Comparison of ENCODE assay signal across 22 cellular contexts in the genomic region with DNA sequence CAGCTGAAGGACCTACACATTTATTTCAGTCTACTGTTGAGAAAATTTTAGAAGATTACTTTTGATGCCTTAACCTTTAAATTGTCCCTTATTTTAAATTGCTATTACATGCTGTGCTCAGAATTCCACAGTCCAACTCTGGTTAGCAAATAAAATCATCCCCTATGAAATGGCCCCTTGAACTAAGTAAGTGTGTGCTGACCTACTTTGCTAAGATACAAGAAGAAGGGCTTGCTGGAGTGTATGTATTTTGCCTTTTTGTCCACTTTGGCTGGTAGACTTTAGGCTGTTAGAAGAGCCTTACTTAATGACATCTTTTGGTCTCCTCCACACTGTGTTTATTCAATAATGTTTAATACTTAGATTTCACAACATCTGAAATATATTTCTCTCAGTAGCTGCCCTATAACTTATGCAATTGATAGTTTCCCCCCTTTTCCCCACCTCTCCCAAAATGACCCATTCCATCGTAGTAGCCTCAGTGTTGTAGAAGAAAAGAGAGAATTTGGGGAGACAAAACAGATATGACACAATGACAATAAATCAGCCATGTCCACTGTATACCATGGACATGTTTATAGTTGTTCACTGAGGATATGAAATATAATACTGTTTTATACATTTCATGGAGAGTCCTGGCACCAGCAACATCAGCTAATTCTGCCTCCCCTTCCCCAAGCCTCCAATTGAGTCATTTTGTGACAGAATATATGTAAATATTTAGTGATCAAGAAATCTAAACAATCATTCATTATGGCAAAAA.
DNase-seq lines count a peak whose midpoint lies in the region; ATAC-seq and TF ChIP-seq lines count a peak whose summit lies in the region.
"Had no signal": no experiment of that assay in that cellular context is flagged by ENCODE, and none has a peak within 500 bp of the region (broad histone marks: within the 10 kb centered on the region; RNA-seq: fewer than 3 reads in every experiment).

No MANE protein-coding gene starts in this region.

- POLR2A ChIA-PET in activated CD4-positive, alpha-beta T cell treated with anti-CD3 and anti-CD28 coated beads, Interleukin-2, amount 10 ng/mL, durations not matched to agents 7 days and 5 days (lab: Charles Lee): no interaction called here
- POLR2A ChIA-PET in activated CD4-positive, alpha-beta T cell treated with anti-CD3 and anti-CD28 coated beads for 36 hours (lab: Charles Lee): interaction anchor here (0.7 kb wide), 1 partner anchor 37 kb away, joined by 3 read pairs; no protein-coding TSS in a partner anchor
- POLR2A ChIA-PET in activated B cell treated with CpG ODN at 0.5 μM for 24 hours (lab: Charles Lee) (interaction anchor here (1.6 kb wide), 1 partner anchor 9 kb away, joined by 5 read pairs; no protein-coding TSS in a partner anchor), WTC11 (lab: Charles Lee) (no interaction called here)

- H3K4me3 Mint-ChIP-seq in activated CD4-positive, alpha-beta T cell treated with anti-CD3 and anti-CD28 coated beads, Interleukin-2, amount 10 ng/mL, durations not matched to agents 7 days and 5 days: no peak overlapping the region
- H3K4me3 Mint-ChIP-seq in activated CD4-positive, alpha-beta T cell treated with anti-CD3 and anti-CD28 coated beads for 36 hours: no peak overlapping the region
- H3K4me3 Mint-ChIP-seq in activated B cell treated with CpG ODN at 0.5 μM for 24 hours (no peak overlapping the region), WTC11 (no peak overlapping the region)

- H3K27me3 Mint-ChIP-seq in activated CD4-positive, alpha-beta T cell treated with anti-CD3 and anti-CD28 coated beads, Interleukin-2, amount 10 ng/mL, durations not matched to agents 7 days and 5 days: no peaks in the 10 kb centered on the region
- no peaks in the 10 kb centered on the region for H3K27me3 Mint-ChIP-seq in activated CD4-positive, alpha-beta T cell treated with anti-CD3 and anti-CD28 coated beads for 36 hours
- H3K27me3 Mint-ChIP-seq in activated B cell treated with CpG ODN at 0.5 μM for 24 hours (no peaks in the 10 kb centered on the region), WTC11 (ENCODE audit: low read depth) (no peaks in the 10 kb centered on the region)

- CTCF ChIA-PET in activated CD4-positive, alpha-beta T cell treated with anti-CD3 and anti-CD28 coated beads, Interleukin-2, amount 10 ng/mL, durations not matched to agents 7 days and 5 days (lab: Charles Lee): interaction anchor here (0.6 to 1.5 kb wide), 3 partner anchors 9 to 162 kb away, joined by 3 read pairs; no protein-coding TSS in a partner anchor
- CTCF ChIA-PET in activated CD4-positive, alpha-beta T cell treated with anti-CD3 and anti-CD28 coated beads for 36 hours (lab: Charles Lee): interaction anchor here (0.7 to 1.1 kb wide), 4 partner anchors 9 to 1870 kb away, joined by 3 to 4 read pairs (median 4); no protein-coding TSS in a partner anchor
- CTCF ChIA-PET in activated B cell treated with CpG ODN at 0.5 μM for 24 hours (lab: Charles Lee) (interaction anchor here (1.1 to 1.3 kb wide), 2 partner anchors 8 kb away, joined by 4 read pairs; no protein-coding TSS in a partner anchor), WTC11 (lab: Charles Lee) (interaction anchor here (1.3 kb wide), 1 partner anchor 9 kb away, joined by 6 read pairs; no protein-coding TSS in a partner anchor)

- intact Hi-C loops in activated CD4-positive, alpha-beta T cell treated with anti-CD3 and anti-CD28 coated beads for 36 hours (cut with DNase I, micrococcal nuclease): no loop called here
- intact Hi-C loops in activated B cell treated with CpG ODN at 0.5 μM for 24 hours (cut with micrococcal nuclease): no loop called here
- intact Hi-C loops in upper lobe of right lung (cut with DNase I): no loop called here

- H3K4me1 Mint-ChIP-seq in activated CD4-positive, alpha-beta T cell treated with anti-CD3 and anti-CD28 coated beads, Interleukin-2, amount 10 ng/mL, durations not matched to agents 7 days and 5 days: peaks cover 6% of the 10 kb centered on the region
- H3K4me1 Mint-ChIP-seq in activated CD4-positive, alpha-beta T cell treated with anti-CD3 and anti-CD28 coated beads for 36 hours: peaks cover 10% of the 10 kb centered on the region
- H3K4me1 Mint-ChIP-seq in activated B cell treated with CpG ODN at 0.5 μM for 24 hours (peaks cover 43% of the 10 kb centered on the region), WTC11 (peaks cover 30% of the 10 kb centered on the region)

- in situ Hi-C loops in GM13977 (cut with MboI; ENCODE audit: low pct_unique_long_range_greater_than_20kb, low sequenced_read_pairs, unreplicated experiment): no loop called here

- H3K27me3 ChIP-seq in upper lobe of right lung: no peaks in the 10 kb centered on the region
- H3K27me3 ChIP-seq: SJCRH30 had no signal

- peak overlapping the region; percentile 25 for H3K27ac Mint-ChIP-seq in activated CD4-positive, alpha-beta T cell treated with anti-CD3 and anti-CD28 coated beads, Interleukin-2, amount 10 ng/mL, durations not matched to agents 7 days and 5 days
- H3K27ac Mint-ChIP-seq in activated CD4-positive, alpha-beta T cell treated with anti-CD3 and anti-CD28 coated beads for 36 hours: no peak overlapping the region
- H3K27ac Mint-ChIP-seq in activated B cell treated with CpG ODN at 0.5 μM for 24 hours (peak overlapping the region; percentile 4), WTC11 (no peak overlapping the region)

- no peak overlapping the region for H3K27ac ChIP-seq in upper lobe of right lung
- H3K27ac ChIP-seq: 22Rv1, SJCRH30 had no signal

- peaks cover 32% of the 10 kb centered on the region for H3K4me1 ChIP-seq in upper lobe of right lung
- H3K4me1 ChIP-seq: SJCRH30 had no signal

- DNase-seq in activated CD4-positive, alpha-beta T cell treated with anti-CD3 and anti-CD28 coated beads, Interleukin-2, amount 10 ng/mL, durations not matched to agents 7 days and 5 days: no peak
- DNase-seq in activated CD4-positive, alpha-beta T cell treated with anti-CD3 and anti-CD28 coated beads for 36 hours: no peak
- no peak for DNase-seq in activated B cell treated with CpG ODN at 0.5 μM for 24 hours
- no peak for DNase-seq in left lobe of liver (ENCODE audit: low spot score)
- DNase-seq in upper lobe of right lung: no peak
- DNase-seq in GM13977 (ENCODE audit: low spot score): no peak
- no peak for DNase-seq in cortex of kidney (lab: John Stamatoyannopoulos, UW)
- no peak for DNase-seq in WTC11 (ENCODE audit: low spot score)
- DNase-seq: AML-193, COR-L47, DMS 273 treated with DMSO at 0.1 percent for 48 hours, DND-41, HCEC 1CT, KBM-7, MV-4-11, NCI-H1417, NCI-H187 treated with DMSO at 0.1 percent for 48 hours, NCI-H2227 treated with DMSO at 0.1 percent for 48 hours, NCI-H510A treated with DMSO at 0.1 percent for 48 hours, SJCRH30 had no signal

- H3K36me3 Mint-ChIP-seq in activated CD4-positive, alpha-beta T cell treated with anti-CD3 and anti-CD28 coated beads, Interleukin-2, amount 10 ng/mL, durations not matched to agents 7 days and 5 days (ENCODE audit: low read depth): peaks cover 25% of the 10 kb centered on the region
- H3K36me3 Mint-ChIP-seq in activated CD4-positive, alpha-beta T cell treated with anti-CD3 and anti-CD28 coated beads for 36 hours (ENCODE audit: low read depth): peaks cover 29% of the 10 kb centered on the region
- H3K36me3 Mint-ChIP-seq in activated B cell treated with CpG ODN at 0.5 μM for 24 hours (ENCODE audit: low read depth): peaks cover 23% of the 10 kb centered on the region
- peaks cover 18% of the 10 kb centered on the region for H3K36me3 Mint-ChIP-seq in WTC11

- H3K4me3 ChIP-seq in upper lobe of right lung: no peak overlapping the region
- H3K4me3 ChIP-seq: SJCRH30 had no signal

- no peak for TF ChIP-seq CTCF in activated B cell treated with CpG ODN at 0.5 μM for 24 hours (IDR thresholded peaks at IDR 0.05)
- TF ChIP-seq CTCF in upper lobe of right lung (IDR thresholded peaks at IDR 0.05): no peak
- no peak for TF ChIP-seq CTCF in GM13977 (IDR thresholded peaks at IDR 0.05; ENCODE audit: extremely low read depth, insufficient read depth, missing control alignments)
- no peak for TF ChIP-seq CTCF in WTC11 (IDR thresholded peaks at IDR 0.05)

- H3K9me3 ChIP-seq in upper lobe of right lung: no peaks in the 10 kb centered on the region
- H3K9me3 ChIP-seq: SJCRH30 had no signal

- H3K9me3 Mint-ChIP-seq in activated CD4-positive, alpha-beta T cell treated with anti-CD3 and anti-CD28 coated beads, Interleukin-2, amount 10 ng/mL, durations not matched to agents 7 days and 5 days: peaks cover 11% of the 10 kb centered on the region
- peaks cover 9% of the 10 kb centered on the region for H3K9me3 Mint-ChIP-seq in activated CD4-positive, alpha-beta T cell treated with anti-CD3 and anti-CD28 coated beads for 36 hours (ENCODE audit: low read depth)
- H3K9me3 Mint-ChIP-seq in activated B cell treated with CpG ODN at 0.5 μM for 24 hours (peaks cover 6% of the 10 kb centered on the region), WTC11 (peaks cover 11% of the 10 kb centered on the region)

- H3K36me3 ChIP-seq in upper lobe of right lung: no peaks in the 10 kb centered on the region
- H3K36me3 ChIP-seq: SJCRH30 had no signal

- no peak for ATAC-seq in activated CD4-positive, alpha-beta T cell treated with anti-CD3 and anti-CD28 coated beads for 36 hours
- ATAC-seq in activated B cell treated with CpG ODN at 0.5 μM for 24 hours (ENCODE audit: low read depth) (no peak), left lobe of liver (peak; percentile 51), upper lobe of right lung (peak; percentile 58), WTC11 (no peak)
- ATAC-seq: Panc1 had no signal

TF ChIP-seq in WTC11, 78 proteins besides CTCF, POLR2A, EP300 and RAD21:
- TF ChIP-seq ZBTB21 (CRISPR knock-in tag; IDR thresholded peaks at IDR 0.05; ENCODE audit: borderline replicate concordance) (no peak), ATF1 (CRISPR knock-in tag; IDR thresholded peaks at IDR 0.05) (no peak), RORB (CRISPR knock-in tag; IDR thresholded peaks at IDR 0.05) (no peak), ETV6 (CRISPR knock-in tag; IDR thresholded peaks at IDR 0.05) (no peak), FOXK1 (CRISPR knock-in tag; IDR thresholded peaks at IDR 0.05) (no peak), ESRRA (CRISPR knock-in tag; IDR thresholded peaks at IDR 0.05; ENCODE audit: borderline replicate concordance) (no peak), ZNF219 (CRISPR knock-in tag; IDR thresholded peaks at IDR 0.05; ENCODE audit: borderline replicate concordance) (no peak)

Comparison
In these comparisons a context has a peak if more than half of its experiments do, and no peak if none do; other contexts are left out.
1. H3K27ac Mint-ChIP-seq: peak in activated CD4-positive, alpha-beta T cell treated with anti-CD3 and anti-CD28 coated beads, Interleukin-2, amount 10 ng/mL, durations not matched to agents 7 days and 5 days (single experiment) and activated B cell treated with CpG ODN at 0.5 μM for 24 hours (single experiment); none in activated CD4-positive, alpha-beta T cell treated with anti-CD3 and anti-CD28 coated beads for 36 hours (single experiment) and WTC11 (single experiment).
2. POLR2A ChIA-PET loops: an anchor here in activated CD4-positive, alpha-beta T cell treated with anti-CD3 and anti-CD28 coated beads for 36 hours (0.7 kb wide) and activated B cell treated with CpG ODN at 0.5 μM for 24 hours (1.6 kb wide); none called in activated CD4-positive, alpha-beta T cell treated with anti-CD3 and anti-CD28 coated beads, Interleukin-2, amount 10 ng/mL, durations not matched to agents 7 days and 5 days and WTC11.
3. ATAC-seq: peak in left lobe of liver (single experiment) and upper lobe of right lung (single experiment); none in activated CD4-positive, alpha-beta T cell treated with anti-CD3 and anti-CD28 coated beads for 36 hours (single experiment), activated B cell treated with CpG ODN at 0.5 μM for 24 hours (single experiment) and WTC11 (single experiment).